ENCODE assay signal across 8 cellular contexts in the genomic region with DNA sequence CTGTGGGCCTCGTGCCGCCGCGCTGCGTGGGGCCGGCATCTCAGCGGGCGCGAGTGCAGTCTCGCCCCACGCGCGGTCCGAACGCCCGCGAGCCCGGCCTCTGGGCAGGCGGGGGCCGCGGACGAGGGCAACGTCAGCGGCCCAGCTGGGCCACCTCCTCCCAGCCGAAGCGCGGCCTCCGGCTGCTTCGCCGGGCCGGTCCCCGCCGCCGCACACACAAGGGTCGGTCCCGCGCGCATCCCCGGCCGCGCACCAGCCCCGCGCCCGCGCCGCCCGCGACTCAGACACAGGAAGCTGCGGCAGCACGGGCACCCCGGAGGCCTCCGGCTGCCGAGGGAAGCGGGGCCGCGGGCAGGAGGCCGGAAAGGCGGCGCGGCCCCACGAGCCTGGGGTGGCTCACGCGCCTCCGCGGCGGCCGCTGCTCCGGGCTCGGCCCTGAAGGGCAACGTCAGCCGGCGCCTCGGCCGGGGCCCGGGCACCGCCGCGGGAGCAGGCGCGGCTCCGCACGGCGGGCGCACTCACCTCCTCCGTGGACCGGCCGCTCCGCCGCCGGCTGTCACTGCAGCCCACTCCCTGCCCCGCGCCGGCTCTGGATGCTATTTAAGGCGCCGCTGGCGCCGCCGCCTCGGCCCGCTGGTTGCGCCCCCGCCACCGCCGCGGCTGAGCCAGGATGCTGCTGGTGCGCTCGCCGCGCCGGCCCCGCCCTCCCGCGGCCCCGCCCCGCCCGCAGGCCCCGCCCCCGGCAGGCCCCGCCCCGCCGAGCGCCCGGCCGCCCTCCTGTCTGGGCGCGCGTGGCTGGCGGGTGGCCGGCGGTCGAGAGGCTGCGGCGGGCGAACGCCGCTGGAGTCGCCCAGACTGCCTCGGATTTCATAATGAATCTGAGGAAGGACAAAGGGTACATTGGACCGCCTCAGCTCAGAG. TPM values are rescaled to one million over a fixed set of nuclear protein-coding genes. Genes with fewer than 3 reads are reported as not detected.
A peak's percentile ranks its signal among the peaks of the same experiment; 100 is the strongest.
DNase-seq lines count a peak whose midpoint lies in the region; ATAC-seq and TF ChIP-seq lines count a peak whose summit lies in the region.

A gene with protein sequence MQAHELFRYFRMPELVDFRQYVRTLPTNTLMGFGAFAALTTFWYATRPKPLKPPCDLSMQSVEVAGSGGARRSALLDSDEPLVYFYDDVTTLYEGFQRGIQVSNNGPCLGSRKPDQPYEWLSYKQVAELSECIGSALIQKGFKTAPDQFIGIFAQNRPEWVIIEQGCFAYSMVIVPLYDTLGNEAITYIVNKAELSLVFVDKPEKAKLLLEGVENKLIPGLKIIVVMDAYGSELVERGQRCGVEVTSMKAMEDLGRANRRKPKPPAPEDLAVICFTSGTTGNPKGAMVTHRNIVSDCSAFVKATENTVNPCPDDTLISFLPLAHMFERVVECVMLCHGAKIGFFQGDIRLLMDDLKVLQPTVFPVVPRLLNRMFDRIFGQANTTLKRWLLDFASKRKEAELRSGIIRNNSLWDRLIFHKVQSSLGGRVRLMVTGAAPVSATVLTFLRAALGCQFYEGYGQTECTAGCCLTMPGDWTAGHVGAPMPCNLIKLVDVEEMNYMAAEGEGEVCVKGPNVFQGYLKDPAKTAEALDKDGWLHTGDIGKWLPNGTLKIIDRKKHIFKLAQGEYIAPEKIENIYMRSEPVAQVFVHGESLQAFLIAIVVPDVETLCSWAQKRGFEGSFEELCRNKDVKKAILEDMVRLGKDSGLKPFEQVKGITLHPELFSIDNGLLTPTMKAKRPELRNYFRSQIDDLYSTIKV (minus strand): TSS at position 575 of the 921 bp plus-strand sequence. CDS start 22,454 bp downstream, outside the sequence.

- H3F3A ChIP-seq in neural progenitor cell (ENCODE audit: low read depth): peaks cover 9% of the 10 kb centered on the region

- peaks cover 7% of the 10 kb centered on the region for H3K36me3 Mint-ChIP-seq in Caco-2 (ENCODE audit: insufficient read depth, unreplicated experiment)
- H3K36me3 Mint-ChIP-seq in neural progenitor cell: no peaks in the 10 kb centered on the region

- H3K9ac ChIP-seq in neural progenitor cell (no peak within 1 kb of the TSS), subcutaneous abdominal adipose tissue (ENCODE audit: low read length in 5 of 5) (peak within 1 kb of the TSS; percentile 80 to 88 (median 85))

- H3K27ac Mint-ChIP-seq in Caco-2 (ENCODE audit: unreplicated experiment) (peak within 1 kb of the TSS; percentile 73), neural progenitor cell (peak within 1 kb of the TSS; percentile 42)

- DNase-seq in Caco-2: peak; percentile 62 to 81
- peak; percentile 76 for DNase-seq in HK-2 (ENCODE audit: unreplicated experiment)
- DNase-seq in RWPE2 (ENCODE audit: low spot score): no peak
- peak; percentile 70 for DNase-seq in activated effector memory CD4-positive, alpha-beta T cell treated with Interleukin-2 at 50 U/mL for 16 hours
- DNase-seq in foreskin fibroblast: peak; percentile 63 to 89
- DNase-seq in neural progenitor cell (ENCODE audit: low spot score): peak; percentile 93

- intact Hi-C loops in Caco-2 (cut with micrococcal nuclease; ENCODE audit: unreplicated experiment): loop anchor here (1.0 kb wide), 1 partner anchor 13 kb away; no protein-coding TSS in a partner anchor

- no TSS peak for BruUV-seq in Caco-2 (replicated peaks; lab: Mats Ljungman, UMichigan)

- peak within 1 kb of the TSS; percentile 33 for H2AFZ ChIP-seq in neural progenitor cell (replicated peaks)

- H3K9me3 ChIP-seq in Caco-2: no peaks in the 10 kb centered on the region
- no peaks in the 10 kb centered on the region for H3K9me3 ChIP-seq in RWPE2 (ENCODE audit: severe bottlenecking)
- H3K9me3 ChIP-seq in neural progenitor cell (ENCODE audit: low read depth): no peaks in the 10 kb centered on the region
- H3K9me3 ChIP-seq in subcutaneous abdominal adipose tissue (ENCODE audit: control insufficient read depth in 5 of 5, low read length in 5 of 5): no peaks in the 10 kb centered on the region

- H3K27me3 ChIP-seq in Caco-2 (replicated peaks; ENCODE audit: control insufficient read depth, insufficient read depth, low read length) (no peaks in the 10 kb centered on the region), RWPE2 (ENCODE audit: insufficient read depth, poor library complexity, severe bottlenecking) (no peaks in the 10 kb centered on the region), neural progenitor cell (peaks cover 99% of the 10 kb centered on the region), subcutaneous abdominal adipose tissue (ENCODE audit: control insufficient read depth in 5 of 5, insufficient read depth in 4 of 5, low read length in 5 of 5) (no peaks in the 10 kb centered on the region)

- H3K4me3 ChIP-seq in Caco-2 (ENCODE audit: low read depth, low read length) (peak within 1 kb of the TSS; percentile 75), RWPE2 (ENCODE audit: severe bottlenecking) (peak within 1 kb of the TSS; percentile 99), foreskin fibroblast (ENCODE audit: low read depth in 1 of 2, low read length in 2 of 2) (peak within 1 kb of the TSS; percentile 71 to 72), neural progenitor cell (peak within 1 kb of the TSS; percentile 49), subcutaneous abdominal adipose tissue (ENCODE audit: low read depth in 1 of 5, low read length in 5 of 5) (peak within 1 kb of the TSS; percentile 65 to 97 (median 84))

- peak; percentile 76 for ATAC-seq in GM19463 (IDR thresholded peaks at IDR 0.05; ENCODE audit: unreplicated experiment)
- ATAC-seq in RWPE2 (ENCODE audit: low read depth): peak; percentile 72

- H3K27ac ChIP-seq in RWPE2 (ENCODE audit: poor library complexity, severe bottlenecking): no peak within 1 kb of the TSS
- H3K27ac ChIP-seq in neural progenitor cell: no peak within 1 kb of the TSS
- H3K27ac ChIP-seq in subcutaneous abdominal adipose tissue (ENCODE audit: low read depth, low read length): peak within 1 kb of the TSS; percentile 95

- H3K4me1 ChIP-seq in Caco-2 (peaks cover 7% of the 10 kb centered on the region), RWPE2 (ENCODE audit: insufficient read depth, poor library complexity, severe bottlenecking) (peaks cover 6% of the 10 kb centered on the region), neural progenitor cell (peaks cover 3% of the 10 kb centered on the region), subcutaneous abdominal adipose tissue (ENCODE audit: control insufficient read depth in 5 of 5, insufficient read depth in 5 of 5, low read length in 5 of 5) (peaks cover 0 to 59% (median 52%) of the 10 kb centered on the region in 5 donors)

- POLR2A ChIA-PET in Caco-2 (lab: Charles Lee): no interaction called here

- H3K36me3 ChIP-seq in Caco-2 (ENCODE audit: control insufficient read depth, insufficient read depth, low read length) (no peaks in the 10 kb centered on the region), RWPE2 (ENCODE audit: low read depth) (no peaks in the 10 kb centered on the region), neural progenitor cell (no peaks in the 10 kb centered on the region), subcutaneous abdominal adipose tissue (ENCODE audit: control insufficient read depth in 5 of 5, insufficient read depth in 5 of 5, low read length in 5 of 5) (no peaks in the 10 kb centered on the region)

- H3K79me2 ChIP-seq in neural progenitor cell (ENCODE audit: low read depth): no peaks in the 10 kb centered on the region

- TF ChIP-seq CTCF in Caco-2 (IDR thresholded peaks at IDR 0.05; ENCODE audit: insufficient read depth in 1 of 2, low read depth in 1 of 2, low read length in 1 of 2, severe bottlenecking in 1 of 2, unreplicated experiment in 1 of 2): no peak
- TF ChIP-seq CTCF in RWPE2 (IDR thresholded peaks at IDR 0.05; ENCODE audit: poor library complexity, severe bottlenecking): no peak
- no peak for TF ChIP-seq CTCF in foreskin fibroblast (IDR thresholded peaks at IDR 0.05; ENCODE audit: low read depth, low read length)
- no peak for TF ChIP-seq CTCF in neural progenitor cell (IDR thresholded peaks at IDR 0.05)

- CTCF ChIA-PET in Caco-2 (lab: Charles Lee): no interaction called here

- H4K20me1 ChIP-seq in neural progenitor cell (ENCODE audit: low read depth): peaks cover 28% of the 10 kb centered on the region

- no peaks in the 10 kb centered on the region for H3K9me3 Mint-ChIP-seq in Caco-2 (ENCODE audit: unreplicated experiment)
- H3K9me3 Mint-ChIP-seq in neural progenitor cell: peaks cover 3% of the 10 kb centered on the region

- H3K4me2 ChIP-seq in neural progenitor cell: peak within 1 kb of the TSS; percentile 82

- H3K27me3 Mint-ChIP-seq in Caco-2 (ENCODE audit: insufficient read depth, unreplicated experiment) (no peaks in the 10 kb centered on the region), neural progenitor cell (ENCODE audit: insufficient read depth, low read depth) (peaks cover 36% of the 10 kb centered on the region)

- H3K4me1 Mint-ChIP-seq in Caco-2 (ENCODE audit: low read depth, unreplicated experiment) (peaks cover 7% of the 10 kb centered on the region), neural progenitor cell (peaks cover 8% of the 10 kb centered on the region)

- peak within 1 kb of the TSS; percentile 92 for H3K4me3 Mint-ChIP-seq in Caco-2 (ENCODE audit: unreplicated experiment)
- H3K4me3 Mint-ChIP-seq in neural progenitor cell: peak within 1 kb of the TSS; percentile 93

RNA-seq across cellular contexts. Expression of the gene that starts here (rescaled TPM):
- total RNA-seq in Caco-2 (2022) (76.3 and 100 TPM in 2 replicates), neural progenitor cell (ENCODE audit: low replicate concordance) (0.06 and 5.1 TPM in 2 replicates)

Comparison
In these comparisons a context has a peak if more than half of its experiments do, and no peak if none do; other contexts are left out.
1. RNA of the gene that starts here (total RNA-seq): 76.3 to 100 TPM in Caco-2; 0.06 to 5.1 TPM in neural progenitor cell; every median in the first group is over 10 times any median in the second.
2. H3K4me3 ChIP-seq: peak in every context shown above with its lines; median percentile 99 in RWPE2; 84 in subcutaneous abdominal adipose tissue; 75 in Caco-2; 72 in foreskin fibroblast; 49 in neural progenitor cell.